ENCODE assay signal across 17 cellular contexts in the genomic region with DNA sequence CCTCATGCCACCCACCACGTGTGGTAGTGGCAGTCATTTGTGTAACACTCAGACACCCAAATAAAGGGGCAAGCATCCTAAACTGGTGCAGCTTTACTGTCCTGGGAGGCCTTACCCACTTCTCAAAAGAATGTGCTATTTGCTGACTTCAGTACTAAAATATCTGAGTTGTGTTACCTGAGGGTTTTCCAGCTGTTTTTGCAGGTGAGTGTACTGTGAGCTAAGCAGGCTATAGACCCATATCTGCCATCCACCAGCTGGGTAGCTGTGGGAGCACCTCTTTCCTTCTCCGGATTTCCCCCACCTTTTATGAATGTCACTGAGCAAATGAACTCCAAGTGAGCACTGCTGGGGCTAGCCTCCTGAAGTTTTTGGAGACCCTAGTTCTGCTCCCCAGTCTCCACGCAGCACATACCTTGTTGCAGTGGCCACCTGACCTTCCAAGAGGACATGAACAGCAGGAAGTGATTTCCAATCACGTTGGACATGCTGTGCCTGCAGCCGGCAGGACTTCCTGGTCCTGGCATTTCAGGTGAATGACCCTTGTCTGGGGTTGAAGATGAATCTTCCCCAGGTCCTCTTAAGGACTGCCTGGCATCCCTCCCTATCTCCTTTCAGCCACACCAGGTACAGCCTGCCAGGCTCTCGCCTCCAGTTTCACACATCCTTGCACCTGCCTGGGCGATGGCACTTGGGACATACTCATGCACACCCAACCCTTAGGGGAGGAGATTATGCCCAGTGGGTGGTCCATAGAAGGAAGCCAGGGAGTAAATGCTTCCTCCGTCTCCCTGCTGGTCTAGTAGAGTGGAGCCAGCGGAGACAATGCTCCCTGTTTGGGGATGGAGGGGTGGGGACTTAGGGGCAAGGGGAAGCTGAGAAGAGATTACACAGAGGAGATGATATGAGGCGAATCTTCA.
DNase-seq lines count a peak whose midpoint lies in the region; ATAC-seq and TF ChIP-seq lines count a peak whose summit lies in the region.
"Had no signal": no experiment of that assay in that cellular context is flagged by ENCODE, and none has a peak within 500 bp of the region (broad histone marks: within the 10 kb centered on the region; RNA-seq: fewer than 3 reads in every experiment).

No MANE protein-coding gene starts in this region.

- no peak for TF ChIP-seq CTCF in adrenal gland (IDR thresholded peaks at IDR 0.05)

- peak; percentile 43 for ATAC-seq in left colon
- ATAC-seq in HG03469 (IDR thresholded peaks at IDR 0.05; ENCODE audit: unreplicated experiment) = no peak
- no peak for ATAC-seq in activated naive CD8-positive, alpha-beta T cell treated with anti-CD3 and anti-CD28 coated beads, Interleukin-2, amount 50 U/mL, for 24 hours
- ATAC-seq: natural killer cell; stimulated activated naive B cell treated with anti-CD40 and anti-IgM and Interleukin-4, amounts not matched to agents 10 μg/mL and 1 μg/mL and 100 μg/mL, for 72 hours had no signal

- H3K27me3 ChIP-seq in adrenal gland = no peaks in the 10 kb centered on the region

- no peaks in the 10 kb centered on the region for H3K36me3 Mint-ChIP-seq in activated naive CD8-positive, alpha-beta T cell treated with anti-CD3 and anti-CD28 coated beads, Interleukin-2, amount 50 U/mL, for 24 hours (ENCODE audit: low read depth)
- H3K36me3 Mint-ChIP-seq: natural killer cell had no signal

- H3K27me3 Mint-ChIP-seq in activated naive CD8-positive, alpha-beta T cell treated with anti-CD3 and anti-CD28 coated beads, Interleukin-2, amount 50 U/mL, for 24 hours = no peaks in the 10 kb centered on the region

- no peak overlapping the region for H3K27ac Mint-ChIP-seq in activated naive CD8-positive, alpha-beta T cell treated with anti-CD3 and anti-CD28 coated beads, Interleukin-2, amount 50 U/mL, for 24 hours
- H3K27ac Mint-ChIP-seq: activated CD4-positive, alpha-beta T cell treated with anti-CD3 and anti-CD28 coated beads, Interleukin-2, amount 10 ng/mL, durations not matched to agents 7 days and 5 days; natural killer cell; stimulated activated naive B cell treated with anti-CD40 and anti-IgM and Interleukin-4, amounts not matched to agents 10 μg/mL and 1 μg/mL and 100 μg/mL, for 72 hours; T-helper 2 cell treated with Interferon-gamma antibody and Interleukin-4, amounts not matched to agents 5 μg/mL and 100 μg/mL, for 36 hours had no signal

- no peaks in the 10 kb centered on the region for H3K9me3 Mint-ChIP-seq in activated naive CD8-positive, alpha-beta T cell treated with anti-CD3 and anti-CD28 coated beads, Interleukin-2, amount 50 U/mL, for 24 hours
- H3K9me3 Mint-ChIP-seq: natural killer cell; T-helper 2 cell treated with Interferon-gamma antibody and Interleukin-4, amounts not matched to agents 5 μg/mL and 100 μg/mL, for 36 hours had no signal

- no peak overlapping the region for H3K4me3 Mint-ChIP-seq in activated naive CD8-positive, alpha-beta T cell treated with anti-CD3 and anti-CD28 coated beads, Interleukin-2, amount 50 U/mL, for 24 hours
- H3K4me3 Mint-ChIP-seq: activated CD4-positive, alpha-beta T cell treated with anti-CD3 and anti-CD28 coated beads, Interleukin-2, amount 10 ng/mL, durations not matched to agents 7 days and 5 days; activated T-helper 1 cell treated with anti-CD3 and anti-CD28 coated beads, Interleukin-12 subunit alpha, Interleukin-12 subunit beta, Interleukin-2, Interleukin-4 antibody, amounts not matched to agents 30 ng/mL and 10 ng/mL and 1 ng/mL, durations not matched to agents 14 hours and 24 hours and 36 hours; natural killer cell; stimulated activated naive B cell treated with anti-CD40 and anti-IgM and Interleukin-4, amounts not matched to agents 10 μg/mL and 1 μg/mL and 100 μg/mL, for 72 hours; T-helper 2 cell treated with Interferon-gamma antibody and Interleukin-4, amounts not matched to agents 5 μg/mL and 100 μg/mL, for 36 hours had no signal

- H3K4me1 ChIP-seq in adrenal gland (replicated peaks in 1 of 2) = peaks cover 0 to 24% of the 10 kb centered on the region in 2 donors

- H3K36me3 ChIP-seq in adrenal gland (replicated peaks in 1 of 2) = no peaks in the 10 kb centered on the region

- peaks cover 6% of the 10 kb centered on the region for H3K4me1 Mint-ChIP-seq in activated naive CD8-positive, alpha-beta T cell treated with anti-CD3 and anti-CD28 coated beads, Interleukin-2, amount 50 U/mL, for 24 hours
- H3K4me1 Mint-ChIP-seq: natural killer cell had no signal

- no peak for TF ChIP-seq POLR2A in adrenal gland (IDR thresholded peaks at IDR 0.05)

- H3K4me3 ChIP-seq in adrenal gland = no peak overlapping the region

- peak; percentile 50 for DNase-seq in DMS53 (lab: John Stamatoyannopoulos, UW)
- no peak for DNase-seq in DMS53 treated with DMSO at 0.1 percent for 48 hours (lab: John Stamatoyannopoulos, UW; ENCODE audit: unreplicated experiment)
- no peak for DNase-seq in adrenal gland
- no peak for DNase-seq in left colon
- DNase-seq in GDM1 (lab: John Stamatoyannopoulos, UW) = no peak
- DNase-seq in activated naive CD8-positive, alpha-beta T cell treated with anti-CD3 and anti-CD28 coated beads, Interleukin-2, amount 50 U/mL, for 24 hours = no peak
- DNase-seq: activated CD4-positive, alpha-beta T cell treated with anti-CD3 and anti-CD28 coated beads, Interleukin-2, amount 10 ng/mL, durations not matched to agents 7 days and 5 days; glutamatergic neuron; left cardiac atrium; natural killer cell; NCI-H524 treated with DMSO at 0.1 percent for 48 hours; stimulated activated naive B cell treated with anti-CD40 and anti-IgM and Interleukin-4, amounts not matched to agents 10 μg/mL and 1 μg/mL and 100 μg/mL, for 72 hours had no signal

- H3K9me3 ChIP-seq in adrenal gland (replicated peaks in 1 of 3) = no peaks in the 10 kb centered on the region

- intact Hi-C loops in adrenal gland (cut with DNase I) = loop anchor here (10.0 kb wide), 2 partner anchors 94 to 174 kb away; no protein-coding TSS in a partner anchor
- intact Hi-C loops in left colon (cut with DNase I, micrococcal nuclease) = loop anchor here in 1 of 2 donors (10.0 kb wide), 1 partner anchor 164 kb away; no protein-coding TSS in a partner anchor

- peak overlapping the region in 3 of 5 donors; percentile 41 to 79 (median 70) for H3K27ac ChIP-seq in adrenal gland
- peak overlapping the region; percentile 40 for H3K27ac ChIP-seq in temporal lobe (ENCODE audit: low read depth, low read length)
- H3K27ac ChIP-seq: 22Rv1 had no signal

- 75 to 80% (median 77%) methylated on average over 9 to 10 of the region's 10 CpGs for WGBS in adrenal gland, 4 donors
